1 cellular context compared by ENCODE assay signal in the genomic region with DNA sequence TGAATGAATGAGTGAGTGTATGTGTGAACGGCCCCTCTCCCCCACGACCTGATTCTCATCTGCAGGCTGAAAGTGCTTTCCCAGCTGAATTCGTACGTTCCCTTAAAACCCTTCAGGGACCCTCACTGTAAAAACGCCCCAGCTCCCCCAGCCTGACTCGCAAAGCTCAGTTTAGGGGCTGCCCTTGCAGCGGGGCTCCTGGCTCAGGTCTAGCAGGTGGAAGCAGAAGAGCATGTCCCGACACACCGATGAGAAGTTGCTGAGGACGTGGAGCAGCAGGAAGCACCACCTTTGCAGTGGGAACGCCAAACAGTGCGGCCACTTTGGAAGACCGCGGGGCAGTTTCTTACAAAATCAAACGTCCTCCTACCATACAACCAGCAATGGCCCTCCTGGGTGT.
TF ChIP-seq lines count a peak whose summit lies in the region.

No MANE protein-coding gene starts in this region.

TF ChIP-seq in IMR-90, 13 proteins besides CTCF, POLR2A, EP300 and RAD21:
- no peak for TF ChIP-seq MXI1 (IDR thresholded peaks at IDR 0.05; ENCODE audit: borderline replicate concordance, low read depth, low read length)
- no peak for TF ChIP-seq MAZ (IDR thresholded peaks at IDR 0.05; ENCODE audit: borderline replicate concordance, low read depth, low read length)
- TF ChIP-seq NFE2L2 (IDR thresholded peaks at IDR 0.05; ENCODE audit: low read depth, low read length), result no peak
- no peak for TF ChIP-seq SMC3 (IDR thresholded peaks at IDR 0.05; ENCODE audit: low read depth, low read length)
- TF ChIP-seq CEBPB (IDR thresholded peaks at IDR 0.05; ENCODE audit: low read depth, low read length), result no peak
- TF ChIP-seq, protein P1, sequence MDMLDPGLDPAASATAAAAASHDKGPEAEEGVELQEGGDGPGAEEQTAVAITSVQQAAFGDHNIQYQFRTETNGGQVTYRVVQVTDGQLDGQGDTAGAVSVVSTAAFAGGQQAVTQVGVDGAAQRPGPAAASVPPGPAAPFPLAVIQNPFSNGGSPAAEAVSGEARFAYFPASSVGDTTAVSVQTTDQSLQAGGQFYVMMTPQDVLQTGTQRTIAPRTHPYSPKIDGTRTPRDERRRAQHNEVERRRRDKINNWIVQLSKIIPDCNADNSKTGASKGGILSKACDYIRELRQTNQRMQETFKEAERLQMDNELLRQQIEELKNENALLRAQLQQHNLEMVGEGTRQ (IDR thresholded peaks at IDR 0.05; ENCODE audit: low read depth, low read length), result no peak
- TF ChIP-seq RCOR1 (IDR thresholded peaks at IDR 0.05; ENCODE audit: insufficient replicate concordance, low read length), result no peak
- TF ChIP-seq MAFK (IDR thresholded peaks at IDR 0.05; ENCODE audit: low read depth, low read length), result no peak
